ENCODE assay signal across 9 cellular contexts in genomic region chr1:27152004-27152828, GRCh38. TPM values are rescaled to one million over a fixed set of nuclear protein-coding genes. Genes with fewer than 3 reads are reported as not detected.
A peak's percentile ranks its signal among the peaks of the same experiment; 100 is the strongest.
DNase-seq lines count a peak whose midpoint lies in the region; ATAC-seq and TF ChIP-seq lines count a peak whose summit lies in the region.
"Had no signal": no experiment of that assay in that cellular context is flagged by ENCODE, and none has a peak within 500 bp of the region (broad histone marks: within the 10 kb centered on the region; RNA-seq: fewer than 3 reads in every experiment).

No MANE protein-coding gene starts in this region.

- peak overlapping the region; percentile 57 for H3K4me3 ChIP-seq in mesodermal cell (ENCODE audit: extremely low read depth, insufficient read depth, low read length, poor library complexity, severe bottlenecking)
- H3K4me3 ChIP-seq in urinary bladder (ENCODE audit: low read depth, low read length): peak overlapping the region; percentile 11

- H3K9me3 Mint-ChIP-seq in activated naive CD4-positive, alpha-beta T cell treated with anti-CD3 and anti-CD28 coated beads for 36 hours: no peaks in the 10 kb centered on the region
- peaks cover 0 to 2% (median 0%) of the 10 kb centered on the region in 5 experiments for H3K9me3 Mint-ChIP-seq in brain

- peak overlapping the region; percentile 89 for H3K4me3 Mint-ChIP-seq in activated naive CD4-positive, alpha-beta T cell treated with anti-CD3 and anti-CD28 coated beads for 36 hours
- H3K4me3 Mint-ChIP-seq in brain: peak overlapping the region; percentile 94 to 96 (median 94)

- H3K27ac Mint-ChIP-seq in activated naive CD4-positive, alpha-beta T cell treated with anti-CD3 and anti-CD28 coated beads for 36 hours: no peak overlapping the region
- H3K27ac Mint-ChIP-seq in brain: peak overlapping the region; percentile 94 to 98 (median 97)

- H3K27ac ChIP-seq in mesodermal cell (ENCODE audit: low read depth, low read length, severe bottlenecking): no peak overlapping the region
- H3K27ac ChIP-seq in urinary bladder (ENCODE audit: low read depth): no peak overlapping the region

- H3K4me1 ChIP-seq in mesodermal cell (ENCODE audit: control insufficient read depth, insufficient read depth, low read length, poor library complexity, severe bottlenecking) (peaks cover 24% of the 10 kb centered on the region), urinary bladder (ENCODE audit: insufficient read depth) (peaks cover 4% of the 10 kb centered on the region)

- CTCF ChIA-PET in activated naive CD4-positive, alpha-beta T cell treated with anti-CD3 and anti-CD28 coated beads for 36 hours (lab: Charles Lee): interaction anchor here (1.0 to 1.3 kb wide), 3 partner anchors 9 to 50 kb away, joined by 3 to 7 read pairs (median 4); no protein-coding TSS in a partner anchor

- no peak for TF ChIP-seq CTCF in brain (conservative IDR thresholded peaks at IDR 0.05)

- H3K36me3 ChIP-seq in mesodermal cell (ENCODE audit: control insufficient read depth, insufficient read depth, low read length) (peaks cover 14% of the 10 kb centered on the region), urinary bladder (ENCODE audit: insufficient read depth) (no peaks in the 10 kb centered on the region)

- intact Hi-C loops in activated naive CD4-positive, alpha-beta T cell treated with anti-CD3 and anti-CD28 coated beads for 36 hours (cut with micrococcal nuclease): no loop called here

- no peaks in the 10 kb centered on the region for H3K9me3 ChIP-seq in mesodermal cell (ENCODE audit: control insufficient read depth, low read length)

- 81 to 86% methylated on average over 2 to 5 of the region's 7 CpGs for WGBS in mesodermal cell (ENCODE audit: insufficient coverage in 2 of 2), 2 experiments
- 55% methylated on average over 7 of the region's 7 CpGs for WGBS in urinary bladder

- peaks cover 66% of the 10 kb centered on the region for H3K4me1 Mint-ChIP-seq in activated naive CD4-positive, alpha-beta T cell treated with anti-CD3 and anti-CD28 coated beads for 36 hours (ENCODE audit: low read depth)
- peaks cover 76% of the 10 kb centered on the region for H3K4me1 Mint-ChIP-seq in brain

- H3K27me3 Mint-ChIP-seq in activated naive CD4-positive, alpha-beta T cell treated with anti-CD3 and anti-CD28 coated beads for 36 hours (ENCODE audit: low read depth): no peaks in the 10 kb centered on the region
- H3K27me3 Mint-ChIP-seq in brain: no peaks in the 10 kb centered on the region

- H3K36me3 Mint-ChIP-seq in activated naive CD4-positive, alpha-beta T cell treated with anti-CD3 and anti-CD28 coated beads for 36 hours (ENCODE audit: low read depth): peaks cover 1% of the 10 kb centered on the region
- H3K36me3 Mint-ChIP-seq in brain: no peaks in the 10 kb centered on the region

- DNase-seq in activated naive CD4-positive, alpha-beta T cell treated with anti-CD3 and anti-CD28 coated beads for 36 hours: no peak
- no peak for DNase-seq in activated naive CD4-positive, alpha-beta T cell treated with Interleukin-2 at 50 U/mL for 16 hours
- DNase-seq in NCI-H2171 (lab: John Stamatoyannopoulos, UW): no peak
- DNase-seq in NCI-H2029 (lab: John Stamatoyannopoulos, UW): no peak
- DNase-seq: nucleus accumbens had no signal

- no peak for ATAC-seq in HG02938 (IDR thresholded peaks at IDR 0.05; ENCODE audit: unreplicated experiment)

RNA-seq across cellular contexts. Expression of gene SLC9A1, which starts 2.7 kb away (rescaled TPM):
- 10 to 100 TPM; 15.4 to 16.5 TPM for total RNA-seq in activated naive CD4-positive, alpha-beta T cell treated with anti-CD3 and anti-CD28 coated beads for 36 hours
- polyA plus RNA-seq in brain (ENCODE audit: insufficient read depth, low read depth, low replicate concordance) (31.8 TPM), urinary bladder (18.3 TPM)
- polyA plus RNA-seq in mesodermal cell (2013, experiment 1 of 2): 24.1 TPM
- polyA plus RNA-seq in mesodermal cell (2013, experiment 2 of 2): 20.2 TPM
- total RNA-seq in urinary bladder: 9.7 TPM
